ENCODE assay signal across 1 cellular context in the genomic region with DNA sequence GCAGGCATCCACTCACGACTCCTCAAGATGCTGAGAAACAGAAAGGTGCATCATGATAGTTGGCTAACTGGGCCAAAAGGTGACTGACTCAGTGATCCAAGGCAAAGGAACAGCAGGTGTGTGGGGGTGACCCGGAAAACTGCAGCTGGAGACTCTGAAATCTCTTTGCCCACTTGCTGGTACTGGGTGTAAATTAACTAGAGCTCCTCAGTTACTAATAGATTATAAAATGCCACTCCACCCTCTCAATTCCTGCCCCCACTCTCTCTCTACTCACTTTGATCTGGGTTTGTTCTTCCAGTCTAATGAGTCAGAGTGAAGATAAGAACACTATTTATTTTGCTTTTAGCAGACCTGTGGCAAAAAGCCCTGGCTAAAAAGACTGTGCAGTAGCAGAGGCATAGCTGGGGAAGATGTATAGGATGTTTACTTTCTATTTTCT.
A peak's percentile ranks its signal among the peaks of the same experiment; 100 is the strongest.
TF ChIP-seq lines count a peak whose summit lies in the region.

No MANE protein-coding gene starts in this region.

TF ChIP-seq in HepG2, 621 proteins besides CTCF, POLR2A, EP300 and RAD21 (continued from another document and continues in another):
- TF ChIP-seq, protein P1, sequence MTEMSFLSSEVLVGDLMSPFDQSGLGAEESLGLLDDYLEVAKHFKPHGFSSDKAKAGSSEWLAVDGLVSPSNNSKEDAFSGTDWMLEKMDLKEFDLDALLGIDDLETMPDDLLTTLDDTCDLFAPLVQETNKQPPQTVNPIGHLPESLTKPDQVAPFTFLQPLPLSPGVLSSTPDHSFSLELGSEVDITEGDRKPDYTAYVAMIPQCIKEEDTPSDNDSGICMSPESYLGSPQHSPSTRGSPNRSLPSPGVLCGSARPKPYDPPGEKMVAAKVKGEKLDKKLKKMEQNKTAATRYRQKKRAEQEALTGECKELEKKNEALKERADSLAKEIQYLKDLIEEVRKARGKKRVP (CRISPR knock-in tag; IDR thresholded peaks at IDR 0.05): no peak
- no peak for TF ChIP-seq ZNF704 (CRISPR knock-in tag; IDR thresholded peaks at IDR 0.05; ENCODE audit: borderline replicate concordance)
- no peak for TF ChIP-seq ZNF879 (CRISPR knock-in tag; IDR thresholded peaks at IDR 0.05)
- no peak for TF ChIP-seq ZNF883 (CRISPR knock-in tag; IDR thresholded peaks at IDR 0.05; ENCODE audit: not compliant biosample characterization)
- no peak for TF ChIP-seq ZBTB37 (CRISPR knock-in tag; IDR thresholded peaks at IDR 0.05)
- TF ChIP-seq ZSCAN5A (CRISPR knock-in tag; IDR thresholded peaks at IDR 0.05; ENCODE audit: borderline replicate concordance): no peak
- TF ChIP-seq ZFAT (CRISPR knock-in tag; conservative IDR thresholded peaks at IDR 0.05): no peak
- no peak for TF ChIP-seq ZNF350 (CRISPR knock-in tag; IDR thresholded peaks at IDR 0.05; ENCODE audit: borderline replicate concordance, low read depth)
- TF ChIP-seq FOSL2 (CRISPR knock-in tag; IDR thresholded peaks at IDR 0.05): peak; percentile 87
- TF ChIP-seq, protein P2, sequence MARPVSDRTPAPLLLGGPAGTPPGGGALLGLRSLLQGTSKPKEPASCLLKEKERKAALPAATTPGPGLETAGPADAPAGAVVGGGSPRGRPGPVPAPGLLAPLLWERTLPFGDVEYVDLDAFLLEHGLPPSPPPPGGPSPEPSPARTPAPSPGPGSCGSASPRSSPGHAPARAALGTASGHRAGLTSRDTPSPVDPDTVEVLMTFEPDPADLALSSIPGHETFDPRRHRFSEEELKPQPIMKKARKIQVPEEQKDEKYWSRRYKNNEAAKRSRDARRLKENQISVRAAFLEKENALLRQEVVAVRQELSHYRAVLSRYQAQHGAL (CRISPR knock-in tag; IDR thresholded peaks at IDR 0.05; ENCODE audit: not compliant biosample characterization): no peak
- TF ChIP-seq GTF2F1 (IDR thresholded peaks at IDR 0.05; ENCODE audit: low read length): no peak
- no peak for TF ChIP-seq MZF1 (CRISPR knock-in tag; IDR thresholded peaks at IDR 0.05; ENCODE audit: borderline replicate concordance)
- TF ChIP-seq ZNF619 (CRISPR knock-in tag; IDR thresholded peaks at IDR 0.05): no peak
- TF ChIP-seq NFIB (CRISPR knock-in tag; IDR thresholded peaks at IDR 0.05; ENCODE audit: borderline replicate concordance): no peak
- no peak for TF ChIP-seq NFKBIZ (CRISPR knock-in tag; IDR thresholded peaks at IDR 0.05)
- no peak for TF ChIP-seq ZNF552 (CRISPR knock-in tag; IDR thresholded peaks at IDR 0.05; ENCODE audit: borderline replicate concordance)
- TF ChIP-seq RERE (CRISPR knock-in tag; IDR thresholded peaks at IDR 0.05; ENCODE audit: low read depth): peak; percentile 68; the same call in 1 of the 2 replicates
- no peak for TF ChIP-seq MIER2 (CRISPR knock-in tag; IDR thresholded peaks at IDR 0.05)
- TF ChIP-seq ZNF773 (CRISPR knock-in tag; IDR thresholded peaks at IDR 0.05; ENCODE audit: borderline replicate concordance): no peak
- TF ChIP-seq ZMYM4 (CRISPR knock-in tag; IDR thresholded peaks at IDR 0.05): no peak
- TF ChIP-seq ZBTB42 (CRISPR knock-in tag; IDR thresholded peaks at IDR 0.05): no peak
- TF ChIP-seq ISL2 (CRISPR knock-in tag; IDR thresholded peaks at IDR 0.05): peak; percentile 79
- TF ChIP-seq ZNF709 (CRISPR knock-in tag; IDR thresholded peaks at IDR 0.05): no peak
- TF ChIP-seq, protein P3, sequence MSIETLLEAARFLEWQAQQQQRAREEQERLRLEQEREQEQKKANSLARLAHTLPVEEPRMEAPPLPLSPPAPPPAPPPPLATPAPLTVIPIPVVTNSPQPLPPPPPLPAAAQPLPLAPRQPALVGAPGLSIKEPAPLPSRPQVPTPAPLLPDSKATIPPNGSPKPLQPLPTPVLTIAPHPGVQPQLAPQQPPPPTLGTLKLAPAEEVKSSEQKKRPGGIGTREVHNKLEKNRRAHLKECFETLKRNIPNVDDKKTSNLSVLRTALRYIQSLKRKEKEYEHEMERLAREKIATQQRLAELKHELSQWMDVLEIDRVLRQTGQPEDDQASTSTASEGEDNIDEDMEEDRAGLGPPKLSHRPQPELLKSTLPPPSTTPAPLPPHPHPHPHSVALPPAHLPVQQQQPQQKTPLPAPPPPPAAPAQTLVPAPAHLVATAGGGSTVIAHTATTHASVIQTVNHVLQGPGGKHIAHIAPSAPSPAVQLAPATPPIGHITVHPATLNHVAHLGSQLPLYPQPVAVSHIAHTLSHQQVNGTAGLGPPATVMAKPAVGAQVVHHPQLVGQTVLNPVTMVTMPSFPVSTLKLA (IDR thresholded peaks at IDR 0.05): no peak
- TF ChIP-seq ZNF567 (CRISPR knock-in tag; IDR thresholded peaks at IDR 0.05; ENCODE audit: borderline replicate concordance): no peak
- no peak for TF ChIP-seq DZIP1 (CRISPR knock-in tag; IDR thresholded peaks at IDR 0.05)
- TF ChIP-seq DR1 (CRISPR knock-in tag; IDR thresholded peaks at IDR 0.05): no peak
- TF ChIP-seq CHCHD3 (CRISPR knock-in tag; IDR thresholded peaks at IDR 0.05): no peak
- no peak for TF ChIP-seq TFDP2 (CRISPR knock-in tag; IDR thresholded peaks at IDR 0.05)
- TF ChIP-seq BATF2 (CRISPR knock-in tag; IDR thresholded peaks at IDR 0.05): no peak
- no peak for TF ChIP-seq STAG1 (CRISPR knock-in tag; IDR thresholded peaks at IDR 0.05)
- peak; percentile 44; the same call in 1 of the 2 replicates for TF ChIP-seq RXRB (CRISPR knock-in tag; IDR thresholded peaks at IDR 0.05; ENCODE audit: borderline replicate concordance)
- TF ChIP-seq HDAC1 (CRISPR knock-in tag; IDR thresholded peaks at IDR 0.05): no peak
- TF ChIP-seq ZNF230 (CRISPR knock-in tag; IDR thresholded peaks at IDR 0.05): no peak
- no peak for TF ChIP-seq ZFP82 (CRISPR knock-in tag; IDR thresholded peaks at IDR 0.05; ENCODE audit: borderline replicate concordance)
- no peak for TF ChIP-seq ERF (CRISPR knock-in tag; IDR thresholded peaks at IDR 0.05)
- no peak for TF ChIP-seq SRSF9 (IDR thresholded peaks at IDR 0.05; ENCODE audit: borderline replicate concordance, insufficient read depth, low read depth, low read length, poor library complexity, severe bottlenecking)
